ENCODE assay signal across 8 cellular contexts in the genomic region with DNA sequence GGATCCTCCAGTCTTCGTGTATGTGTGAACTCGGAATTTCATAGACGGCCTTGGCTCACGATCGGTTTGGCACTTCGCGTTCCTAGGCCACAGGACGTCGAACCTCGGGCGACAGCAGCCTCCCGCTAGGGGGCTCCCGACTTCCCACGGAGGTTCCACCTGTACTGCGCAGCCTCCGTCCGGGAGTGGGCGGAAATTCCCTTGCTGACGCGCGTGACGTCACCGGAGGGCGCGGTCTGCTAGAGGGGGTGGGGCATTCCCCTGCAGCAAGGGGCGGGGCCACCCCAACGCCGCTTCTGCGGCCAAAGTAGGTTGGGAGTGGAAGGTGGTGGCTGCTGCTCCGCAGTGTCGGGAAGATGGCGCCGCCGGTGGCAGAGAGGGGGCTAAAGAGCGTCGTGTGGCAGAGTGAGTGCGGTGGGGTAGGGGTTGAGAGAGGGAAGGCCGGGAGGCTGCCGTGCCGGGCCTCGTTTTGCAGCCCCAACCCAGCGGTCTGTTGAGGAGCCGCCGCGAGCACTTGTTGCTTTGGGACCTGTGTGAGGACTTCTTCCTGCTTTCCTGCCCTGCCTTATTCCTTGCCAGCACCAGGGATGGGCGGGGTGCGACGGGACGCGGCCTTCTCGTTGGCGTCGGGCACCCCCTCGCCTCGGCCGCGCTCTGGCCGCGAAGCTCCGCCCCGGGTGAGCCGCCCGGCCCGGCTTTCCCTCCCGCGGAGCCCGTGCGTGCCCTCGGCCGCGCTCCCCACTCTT. TPM values are rescaled to one million over a fixed set of nuclear protein-coding genes. Genes with fewer than 3 reads are reported as not detected.
DNase-seq lines count a peak whose midpoint lies in the region; ATAC-seq lines count a peak whose summit lies in the region.

A gene with protein sequence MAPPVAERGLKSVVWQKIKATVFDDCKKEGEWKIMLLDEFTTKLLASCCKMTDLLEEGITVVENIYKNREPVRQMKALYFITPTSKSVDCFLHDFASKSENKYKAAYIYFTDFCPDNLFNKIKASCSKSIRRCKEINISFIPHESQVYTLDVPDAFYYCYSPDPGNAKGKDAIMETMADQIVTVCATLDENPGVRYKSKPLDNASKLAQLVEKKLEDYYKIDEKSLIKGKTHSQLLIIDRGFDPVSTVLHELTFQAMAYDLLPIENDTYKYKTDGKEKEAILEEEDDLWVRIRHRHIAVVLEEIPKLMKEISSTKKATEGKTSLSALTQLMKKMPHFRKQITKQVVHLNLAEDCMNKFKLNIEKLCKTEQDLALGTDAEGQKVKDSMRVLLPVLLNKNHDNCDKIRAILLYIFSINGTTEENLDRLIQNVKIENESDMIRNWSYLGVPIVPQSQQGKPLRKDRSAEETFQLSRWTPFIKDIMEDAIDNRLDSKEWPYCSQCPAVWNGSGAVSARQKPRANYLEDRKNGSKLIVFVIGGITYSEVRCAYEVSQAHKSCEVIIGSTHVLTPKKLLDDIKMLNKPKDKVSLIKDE (plus strand): TSS at position 293 of the 746 bp plus-strand sequence. CDS start 64 bp downstream, at position 357.

- DNase-seq in Daoy (ENCODE audit: low read depth), result peak; percentile 100
- DNase-seq in Kasumi-1 (lab: John Stamatoyannopoulos, UW), result peak; percentile 94 to 96
- DNase-seq in RPMI7951 (ENCODE audit: low read depth), result peak; percentile 95
- DNase-seq in activated T-helper 1 cell treated with anti-CD3 and anti-CD28 coated beads, Interleukin-2, amount 50 U/mL, for 16 hours (ENCODE audit: low read depth in 1 of 2, low spot score in 1 of 2), result peak; percentile 99 to 100
- DNase-seq in fibroblast of gingiva (ENCODE audit: low read depth), result peak; percentile 98
- DNase-seq in naive thymus-derived CD8-positive, alpha-beta T cell, result peak; percentile 98 to 100 (median 100)
- DNase-seq in stimulated activated naive CD4-positive, alpha-beta T cell treated with Interleukin-2 at 50 U/mL for 16 hours (lab: John Stamatoyannopoulos, UW), result peak; percentile 98

- peaks cover 0 to 2% (median 0%) of the 10 kb centered on the region in 5 donors for H3K27me3 Mint-ChIP-seq in naive thymus-derived CD8-positive, alpha-beta T cell

- H3K27ac Mint-ChIP-seq in naive thymus-derived CD8-positive, alpha-beta T cell, result peak within 1 kb of the TSS; percentile 95 to 99 (median 98)

- POLR2A ChIA-PET in naive thymus-derived CD8-positive, alpha-beta T cell (lab: Charles Lee), result interaction anchor here (1.0 kb wide), 2 partner anchors 54 to 86 kb away, joined by 3 to 13 read pairs; a partner anchor contains a TSS

- peak within 1 kb of the TSS; percentile 92 to 100 (median 97) for H3K4me3 Mint-ChIP-seq in naive thymus-derived CD8-positive, alpha-beta T cell

- H3K9me3 Mint-ChIP-seq in naive thymus-derived CD8-positive, alpha-beta T cell, result no peaks in the 10 kb centered on the region

- peaks cover 0 to 8% (median 0%) of the 10 kb centered on the region in 3 donors for H3K36me3 Mint-ChIP-seq in naive thymus-derived CD8-positive, alpha-beta T cell

- ATAC-seq in GM21825 (IDR thresholded peaks at IDR 0.05; ENCODE audit: unreplicated experiment), result peak; percentile 91
- ATAC-seq in naive thymus-derived CD8-positive, alpha-beta T cell, result peak; percentile 92 to 93

- H3K4me1 Mint-ChIP-seq in naive thymus-derived CD8-positive, alpha-beta T cell, result peaks cover 26 to 47% (median 38%) of the 10 kb centered on the region in 4 donors

RNA-seq across cellular contexts. Expression of the gene that starts here (rescaled TPM):
- 57.9 and 60.2 TPM in 2 replicates for total RNA-seq in Daoy (2014; rRNA removed; shearing (Covaris generic))
- 69.2 and 76.8 TPM in 2 replicates for total RNA-seq in RPMI7951 (2014; rRNA removed; shearing (Covaris generic))
- total RNA-seq in naive thymus-derived CD8-positive, alpha-beta T cell, result 10 to 100 TPM; 72.5 to 83.6 TPM
- polyA plus RNA-seq in naive thymus-derived CD8-positive, alpha-beta T cell, result 10 to 100 TPM; 39.8 to 46.1 (median 43.6) TPM

Comparison
In these comparisons a context has a peak if more than half of its experiments do, and no peak if none do; other contexts are left out.
1. Peak in every context shown above with its lines: DNase-seq and ATAC-seq.